ENCODE assay signal across 1 cellular context in the genomic region with DNA sequence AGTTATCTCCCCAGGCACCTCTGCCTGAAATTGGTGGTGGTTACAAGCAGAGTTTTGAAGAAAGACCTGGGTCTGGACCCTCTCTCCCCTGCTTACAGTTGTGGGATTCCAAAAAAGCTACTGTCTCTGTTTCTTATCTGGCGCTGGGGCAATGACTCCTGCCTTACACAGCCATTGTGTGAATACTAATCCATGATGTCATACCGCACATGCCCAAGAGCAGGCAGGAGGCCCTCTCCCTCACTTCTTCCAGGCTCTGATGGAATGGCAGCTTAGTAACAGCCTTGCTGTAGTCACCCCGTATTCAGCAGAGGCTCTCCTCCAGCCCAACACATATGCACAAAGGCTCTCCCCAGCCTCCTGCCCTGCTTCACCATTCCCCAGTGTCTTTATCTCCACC.
TF ChIP-seq lines count a peak whose summit lies in the region.

No MANE protein-coding gene starts in this region.

TF ChIP-seq in WTC11, 78 proteins besides CTCF, POLR2A, EP300 and RAD21 (continued from another document):
- TF ChIP-seq, protein P1, sequence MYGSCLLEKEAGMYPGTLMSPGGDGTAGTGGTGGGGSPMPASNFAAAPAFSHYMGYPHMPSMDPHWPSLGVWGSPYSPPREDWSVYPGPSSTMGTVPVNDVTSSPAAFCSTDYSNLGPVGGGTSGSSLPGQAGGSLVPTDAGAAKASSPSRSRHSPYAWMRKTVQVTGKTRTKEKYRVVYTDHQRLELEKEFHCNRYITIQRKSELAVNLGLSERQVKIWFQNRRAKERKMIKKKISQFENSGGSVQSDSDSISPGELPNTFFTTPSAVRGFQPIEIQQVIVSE (CRISPR knock-in tag; IDR thresholded peaks at IDR 0.05; ENCODE audit: borderline replicate concordance) = no peak
- TF ChIP-seq TEAD1 (CRISPR knock-in tag; IDR thresholded peaks at IDR 0.05) (no peak), ZNF263 (CRISPR knock-in tag; IDR thresholded peaks at IDR 0.05; ENCODE audit: low read depth) (no peak), RELA (CRISPR knock-in tag; IDR thresholded peaks at IDR 0.05; ENCODE audit: borderline replicate concordance) (no peak), FOXP1 (CRISPR knock-in tag; IDR thresholded peaks at IDR 0.05; ENCODE audit: borderline replicate concordance) (no peak), ESRRA (CRISPR knock-in tag; IDR thresholded peaks at IDR 0.05; ENCODE audit: borderline replicate concordance) (no peak), CREM (CRISPR knock-in tag; IDR thresholded peaks at IDR 0.05) (no peak), FOXJ3 (CRISPR knock-in tag; IDR thresholded peaks at IDR 0.05; ENCODE audit: borderline replicate concordance) (no peak), IRF2 (CRISPR knock-in tag; IDR thresholded peaks at IDR 0.05; ENCODE audit: borderline replicate concordance, low read depth) (no peak)
- TF ChIP-seq, protein P2, sequence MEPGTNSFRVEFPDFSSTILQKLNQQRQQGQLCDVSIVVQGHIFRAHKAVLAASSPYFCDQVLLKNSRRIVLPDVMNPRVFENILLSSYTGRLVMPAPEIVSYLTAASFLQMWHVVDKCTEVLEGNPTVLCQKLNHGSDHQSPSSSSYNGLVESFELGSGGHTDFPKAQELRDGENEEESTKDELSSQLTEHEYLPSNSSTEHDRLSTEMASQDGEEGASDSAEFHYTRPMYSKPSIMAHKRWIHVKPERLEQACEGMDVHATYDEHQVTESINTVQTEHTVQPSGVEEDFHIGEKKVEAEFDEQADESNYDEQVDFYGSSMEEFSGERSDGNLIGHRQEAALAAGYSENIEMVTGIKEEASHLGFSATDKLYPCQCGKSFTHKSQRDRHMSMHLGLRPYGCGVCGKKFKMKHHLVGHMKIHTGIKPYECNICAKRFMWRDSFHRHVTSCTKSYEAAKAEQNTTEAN (CRISPR knock-in tag; IDR thresholded peaks at IDR 0.05) = no peak
